In genomic region chr4:14196141-14196540, GRCh38 we compare ENCODE assay signal across 9 cellular contexts.
DNase-seq lines count a peak whose midpoint lies in the region; ATAC-seq lines count a peak whose summit lies in the region.
"Had no signal": no experiment of that assay in that cellular context is flagged by ENCODE, and none has a peak within 500 bp of the region (broad histone marks: within the 10 kb centered on the region; RNA-seq: fewer than 3 reads in every experiment).

No MANE protein-coding gene starts in this region.

- DNase-seq in EH (ENCODE audit: low read depth) (peak; percentile 75), MG63 (peak; percentile 46), ecto neural progenitor cell (ENCODE audit: low spot score) (peak; percentile 60), lung microvascular endothelial cell (ENCODE audit: low read depth in 2 of 2) (peak; percentile 56 to 74), NCI-H187 treated with DMSO at 0.1 percent for 48 hours (lab: John Stamatoyannopoulos, UW) (no peak)
- no peak for DNase-seq in activated CD8-positive, alpha-beta memory T cell treated with anti-CD3 and anti-CD28 coated beads, Interleukin-2, amount 50 U/mL, for 48 hours
- no peak for DNase-seq in activated T-cell treated with anti-CD3 and anti-CD28 coated beads, Interleukin-2, amount 50 U/mL, for 1 hour
- DNase-seq: hippocampal formation had no signal

- H3K9me3 ChIP-seq in MG63, result no peaks in the 10 kb centered on the region

- H3K4me3 ChIP-seq in MG63, result no peak overlapping the region

- H3K27me3 ChIP-seq in MG63, result no peaks in the 10 kb centered on the region

- no peaks in the 10 kb centered on the region for H3K36me3 ChIP-seq in MG63

- no peak for ATAC-seq in GM18909 (IDR thresholded peaks at IDR 0.05; ENCODE audit: poor library complexity, unreplicated experiment)

Comparison
In these comparisons a context has a peak if more than half of its experiments do, and no peak if none do; other contexts are left out.
1. DNase-seq: peak in EH (single experiment), MG63 (single experiment), ecto neural progenitor cell (single experiment) and lung microvascular endothelial cell (2 of 2); none in activated CD8-positive, alpha-beta memory T cell treated with anti-CD3 and anti-CD28 coated beads, Interleukin-2, amount 50 U/mL, for 48 hours (single experiment), NCI-H187 treated with DMSO at 0.1 percent for 48 hours (single experiment) and activated T-cell treated with anti-CD3 and anti-CD28 coated beads, Interleukin-2, amount 50 U/mL, for 1 hour (single experiment).